In the genomic region with DNA sequence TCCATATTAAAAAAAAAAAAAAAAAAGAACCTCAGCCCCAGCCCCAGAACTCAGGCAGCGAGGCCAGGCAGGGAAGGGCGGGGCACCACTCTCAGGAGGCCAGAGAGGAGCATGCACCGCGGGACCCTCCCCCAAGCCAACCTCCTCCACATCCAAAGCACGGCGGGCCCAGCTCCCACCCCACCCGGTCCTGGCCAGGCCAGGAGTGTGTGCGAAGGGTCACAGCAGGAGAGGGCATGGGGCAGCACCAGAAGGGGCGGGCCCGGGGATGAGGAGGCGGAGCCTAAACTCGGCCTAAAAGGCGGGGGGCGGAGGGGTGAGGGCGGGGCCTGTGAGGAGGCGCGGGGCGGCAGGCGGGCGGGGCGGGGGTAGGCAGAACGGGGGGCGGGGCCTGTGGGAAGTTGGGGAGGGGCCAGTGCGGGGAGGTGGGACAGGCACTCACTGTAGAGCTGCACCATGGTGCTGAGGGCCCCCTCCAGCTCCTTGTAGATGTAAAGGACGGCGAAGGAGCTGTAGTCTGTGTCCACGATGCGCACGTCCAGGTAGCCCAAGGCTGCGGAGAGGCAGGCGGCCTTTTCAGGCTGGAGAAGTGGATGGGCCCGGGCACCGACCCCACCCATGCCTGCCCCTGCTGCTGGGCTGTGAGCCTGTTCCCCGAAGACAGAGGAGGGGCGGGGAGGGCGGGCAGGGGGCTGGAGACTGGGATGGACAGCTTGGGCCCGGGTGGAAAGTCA, we compare ENCODE assay signal across 10 cellular contexts. TPM values are rescaled to one million over a fixed set of nuclear protein-coding genes. Genes with fewer than 3 reads are reported as not detected.
DNase-seq lines count a peak whose midpoint lies in the region; ATAC-seq and TF ChIP-seq lines count a peak whose summit lies in the region.
"Had no signal": no experiment of that assay in that cellular context is flagged by ENCODE, and none has a peak within 500 bp of the region (broad histone marks: within the 10 kb centered on the region; RNA-seq: fewer than 3 reads in every experiment).

No MANE protein-coding gene starts in this region.

- whole genome bisulfite sequencing in endodermal cell (ENCODE audit: insufficient coverage in 1 of 2, insufficient read length in 1 of 2), 2 experiments: 20 to 26% methylated on average over 2 to 35 of the region's 37 CpGs

- peak overlapping the region; percentile 51 for H3K4me3 ChIP-seq in GM23338
- H3K4me3 ChIP-seq in endodermal cell (ENCODE audit: low read length): no peak overlapping the region

- POLR2A ChIA-PET in RWPE1 (lab: Yijun Ruan, JAX; ENCODE audit: low non-redundant PET): no interaction called here

- CTCF ChIA-PET in RWPE1 (lab: Yijun Ruan, JAX): interaction anchor here (0.6 kb wide), 1 partner anchor 435 kb away, joined by 4 read pairs; no protein-coding TSS in a partner anchor

- H3K4me1 Mint-ChIP-seq in GM23338 (peaks cover 13% of the 10 kb centered on the region), endodermal cell (no peaks in the 10 kb centered on the region)

- no peaks in the 10 kb centered on the region for H4K20me1 ChIP-seq in GM23338 (replicated peaks; ENCODE audit: insufficient read depth)

- H3K36me3 ChIP-seq in GM23338 (ENCODE audit: insufficient read depth) (no peaks in the 10 kb centered on the region), endodermal cell (ENCODE audit: control insufficient read depth, insufficient read depth, low read length) (no peaks in the 10 kb centered on the region)

- H3K27ac ChIP-seq in GM23338 (ENCODE audit: low read depth) (no peak overlapping the region), RWPE1 (no peak overlapping the region), endodermal cell (ENCODE audit: low read depth, low read length) (no peak overlapping the region)

- no peaks in the 10 kb centered on the region for H3K27me3 ChIP-seq in GM23338 (ENCODE audit: insufficient read depth)
- H3K27me3 ChIP-seq in endodermal cell (ENCODE audit: control insufficient read depth, insufficient read depth, low read length, poor library complexity, severe bottlenecking): no peaks in the 10 kb centered on the region

- H3K27ac Mint-ChIP-seq in GM23338: no peak overlapping the region
- no peak overlapping the region for H3K27ac Mint-ChIP-seq in endodermal cell

- H3K4me2 ChIP-seq in GM23338: peak overlapping the region; percentile 76; the same call in 1 of the 2 replicates

- DNase-seq in GM23338 (ENCODE audit: low spot score) (peak; percentile 96), RWPE1 (ENCODE audit: low spot score) (peak; percentile 73), endodermal cell (peak; percentile 97), HPDE6-E6E7 (ENCODE audit: extremely low spot score) (no peak)
- peak; percentile 58 for DNase-seq in stimulated activated CD4-positive, alpha-beta T cell treated with anti-CD3 and anti-CD28 coated beads, Interleukin-12 subunit alpha, Interleukin-12 subunit beta, amount 100 ng/mL, for 4 hours

- H3F3A ChIP-seq in GM23338 (replicated peaks; ENCODE audit: low read depth): 0 out of 2 replicates have a peak, but pooled peaks cover 5% of the 10 kb centered on the region

- H3K9me3 Mint-ChIP-seq in GM23338: peaks cover 13% of the 10 kb centered on the region
- H3K9me3 Mint-ChIP-seq in endodermal cell: peaks cover 7% of the 10 kb centered on the region

- H3K27me3 Mint-ChIP-seq in GM23338 (ENCODE audit: insufficient read depth, low read depth, poor library complexity) (peaks cover 6% of the 10 kb centered on the region), endodermal cell (ENCODE audit: insufficient read depth) (peaks cover 9% of the 10 kb centered on the region)

- TF ChIP-seq CTCF in GM23338 (conservative IDR thresholded peaks at IDR 0.05; ENCODE audit: low read depth in 2 of 2): peak in 1 of 2 experiments; percentile 49; a peak in 1 of 4 replicates
- TF ChIP-seq CTCF in RWPE1 (conservative IDR thresholded peaks at IDR 0.05; ENCODE audit: low read depth): no peak
- TF ChIP-seq CTCF in endodermal cell (conservative IDR thresholded peaks at IDR 0.05): no peak

- H3K9ac ChIP-seq in endodermal cell (ENCODE audit: extremely low read depth, low read length, poor library complexity, severe bottlenecking): no peak overlapping the region

- H3K4me3 Mint-ChIP-seq in GM23338: peak overlapping the region; percentile 57; the same call in 2 of the 3 replicates
- no peak overlapping the region for H3K4me3 Mint-ChIP-seq in endodermal cell

- H3K9me2 ChIP-seq in GM23338 (ENCODE audit: insufficient read depth): no peaks in the 10 kb centered on the region

- H2AFZ ChIP-seq in GM23338: peak overlapping the region; percentile 80; the same call in 1 of the 2 replicates

- ATAC-seq in GM23338 (peak; percentile 78), GM19023 (IDR thresholded peaks at IDR 0.05; ENCODE audit: unreplicated experiment) (no peak), HG03469 (IDR thresholded peaks at IDR 0.05; ENCODE audit: unreplicated experiment) (no peak), esophagus mucosa (no peak)

- H3K36me3 Mint-ChIP-seq in GM23338 (ENCODE audit: low read depth) (peaks cover 3% of the 10 kb centered on the region; the same call in 2 of the 3 replicates), endodermal cell (ENCODE audit: low read depth) (no peaks in the 10 kb centered on the region)

- no peaks in the 10 kb centered on the region for H3K79me2 ChIP-seq in GM23338 (replicated peaks; ENCODE audit: insufficient read depth)

- H3K9me3 ChIP-seq in endodermal cell (ENCODE audit: control insufficient read depth, low read length): no peaks in the 10 kb centered on the region

- H3K4me1 ChIP-seq in GM23338 (ENCODE audit: insufficient read depth) (no peaks in the 10 kb centered on the region), endodermal cell (ENCODE audit: control insufficient read depth, insufficient read depth, low read length) (no peaks in the 10 kb centered on the region)

TF ChIP-seq in GM23338, 12 proteins besides CTCF, POLR2A, EP300 and RAD21:
- peak; percentile 93 for TF ChIP-seq POLR2AphosphoS5 (IDR thresholded peaks at IDR 0.05; ENCODE audit: low read depth)
- 0 out of 2 replicates have a peak, but pooled peaks have one; percentile 6 for TF ChIP-seq CREB1 (CRISPR knock-in tag; IDR thresholded peaks at IDR 0.05; ENCODE audit: low read depth)
- TF ChIP-seq EZH2 (IDR thresholded peaks at IDR 0.05; ENCODE audit: low read depth, unreplicated experiment): no peak
TF ChIP-seq in GM23338: peak in this region for 2.

RNA-seq across cellular contexts. Expression of a gene that starts 1.2 kb away (rescaled TPM):
- total RNA-seq in GM23338 (2014; rRNA removed; shearing (Covaris generic)): 0.54 and 0.90 TPM in 2 replicates
- 0.76 and 1.2 TPM in 2 replicates for polyA plus RNA-seq in GM23338 (2016; fragmentation: Nextera tagmentation; extraction: Ambion mirVana)
- total RNA-seq in endodermal cell (1 to 10 TPM in 1 of 2 donors, under 1 TPM in 1; 0.51 to 1.2 TPM), esophagus mucosa (not detected)
- 0.82 TPM for polyA plus RNA-seq in endodermal cell (2013, experiment 1 of 2)
- polyA plus RNA-seq in endodermal cell (2013, experiment 2 of 2): 0.95 TPM
- total RNA-seq: HT1080, skeletal muscle tissue had no signal

RNA-seq across cellular contexts. Expression of a gene that starts 5.0 kb away (rescaled TPM):
- total RNA-seq in GM23338 (2014; rRNA removed; shearing (Covaris generic)): not detected in 2 replicates
- polyA plus RNA-seq in GM23338 (2016; fragmentation: Nextera tagmentation; extraction: Ambion mirVana): not detected in 2 replicates
- total RNA-seq in endodermal cell: not detected
- not detected for polyA plus RNA-seq in endodermal cell (2013, experiment 1 of 2)
- polyA plus RNA-seq in endodermal cell (2013, experiment 2 of 2): not detected
- total RNA-seq in esophagus mucosa: not detected
- total RNA-seq: HT1080, skeletal muscle tissue had no signal

RNA-seq across cellular contexts. Expression of a gene that starts 14.8 kb away (rescaled TPM):
- total RNA-seq in GM23338 (2014; rRNA removed; shearing (Covaris generic)): not detected in 2 replicates
- not detected in 2 replicates for polyA plus RNA-seq in GM23338 (2016; fragmentation: Nextera tagmentation; extraction: Ambion mirVana)
- total RNA-seq in endodermal cell (not detected), esophagus mucosa (3.8 TPM)
- polyA plus RNA-seq in endodermal cell (2013, experiment 1 of 2): not detected
- not detected for polyA plus RNA-seq in endodermal cell (2013, experiment 2 of 2)
- total RNA-seq: HT1080, skeletal muscle tissue had no signal

RNA-seq across cellular contexts. Expression of a gene that starts 20.3 kb away (rescaled TPM):
- 0.45 and 9.8 TPM in 2 replicates for total RNA-seq in GM23338 (2014; rRNA removed; shearing (Covaris generic))
- polyA plus RNA-seq in GM23338 (2016; fragmentation: Nextera tagmentation; extraction: Ambion mirVana): 0.43 and 0.74 TPM in 2 replicates
- total RNA-seq in endodermal cell: 1 to 10 TPM in 1 of 2 donors, under 1 TPM in 1; 0.91 to 1.1 TPM
- polyA plus RNA-seq in endodermal cell (2013, experiment 1 of 2): 0.07 TPM
- polyA plus RNA-seq in endodermal cell (2013, experiment 2 of 2): 0.17 TPM
- total RNA-seq in esophagus mucosa: 1.3 TPM
- total RNA-seq: HT1080 had no signal

RNA-seq across cellular contexts. Expression of a gene that starts 28.1 kb away (rescaled TPM):
- 57.0 and 71.4 TPM in 2 replicates for total RNA-seq in GM23338 (2014; rRNA removed; shearing (Covaris generic))
- 90.0 and 90.5 TPM in 2 replicates for polyA plus RNA-seq in GM23338 (2016; fragmentation: Nextera tagmentation; extraction: Ambion mirVana)
- total RNA-seq in endodermal cell: 100 to 1,000 TPM; 215 to 339 TPM
- polyA plus RNA-seq in endodermal cell (2013, experiment 1 of 2): 60.9 TPM
- 57.1 TPM for polyA plus RNA-seq in endodermal cell (2013, experiment 2 of 2)
- total RNA-seq in esophagus mucosa: 102 TPM
